ENCODE assay signal across 2 cellular contexts in the genomic region with DNA sequence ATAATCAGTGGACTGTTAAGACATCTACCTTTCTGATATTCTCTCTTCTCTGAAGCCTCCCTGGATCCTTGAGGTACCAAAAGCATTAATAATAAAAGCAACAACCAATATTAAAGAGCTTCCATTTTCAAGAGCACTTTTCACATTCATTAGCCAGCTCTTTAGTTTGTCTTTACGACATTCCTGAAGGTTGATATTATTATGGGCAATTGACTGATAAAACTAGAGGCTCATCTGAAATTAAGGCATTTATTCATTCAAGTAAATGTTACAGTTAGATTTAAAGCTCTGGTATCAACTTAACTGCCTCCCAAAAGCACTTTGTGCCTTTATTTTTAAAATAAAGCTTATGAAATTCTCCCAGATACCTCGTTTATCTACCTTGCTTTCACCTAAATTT.
TF ChIP-seq lines count a peak whose summit lies in the region.

No MANE protein-coding gene starts in this region.

TF ChIP-seq in SK-N-SH, 30 proteins besides CTCF, POLR2A, EP300 and RAD21 (continued from another document):
- TF ChIP-seq, protein P1, sequence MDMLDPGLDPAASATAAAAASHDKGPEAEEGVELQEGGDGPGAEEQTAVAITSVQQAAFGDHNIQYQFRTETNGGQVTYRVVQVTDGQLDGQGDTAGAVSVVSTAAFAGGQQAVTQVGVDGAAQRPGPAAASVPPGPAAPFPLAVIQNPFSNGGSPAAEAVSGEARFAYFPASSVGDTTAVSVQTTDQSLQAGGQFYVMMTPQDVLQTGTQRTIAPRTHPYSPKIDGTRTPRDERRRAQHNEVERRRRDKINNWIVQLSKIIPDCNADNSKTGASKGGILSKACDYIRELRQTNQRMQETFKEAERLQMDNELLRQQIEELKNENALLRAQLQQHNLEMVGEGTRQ (IDR thresholded peaks at IDR 0.05; ENCODE audit: borderline replicate concordance, low read depth, low read length) = no peak
- TF ChIP-seq FOXJ3 (CRISPR knock-in tag; IDR thresholded peaks at IDR 0.05) = no peak
- TF ChIP-seq TEAD4 (IDR thresholded peaks at IDR 0.05; ENCODE audit: borderline replicate concordance, insufficient read depth) = no peak
- TF ChIP-seq, protein P2, sequence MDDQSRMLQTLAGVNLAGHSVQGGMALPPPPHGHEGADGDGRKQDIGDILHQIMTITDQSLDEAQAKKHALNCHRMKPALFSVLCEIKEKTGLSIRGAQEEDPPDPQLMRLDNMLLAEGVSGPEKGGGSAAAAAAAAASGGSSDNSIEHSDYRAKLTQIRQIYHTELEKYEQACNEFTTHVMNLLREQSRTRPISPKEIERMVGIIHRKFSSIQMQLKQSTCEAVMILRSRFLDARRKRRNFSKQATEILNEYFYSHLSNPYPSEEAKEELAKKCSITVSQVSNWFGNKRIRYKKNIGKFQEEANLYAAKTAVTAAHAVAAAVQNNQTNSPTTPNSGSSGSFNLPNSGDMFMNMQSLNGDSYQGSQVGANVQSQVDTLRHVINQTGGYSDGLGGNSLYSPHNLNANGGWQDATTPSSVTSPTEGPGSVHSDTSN (IDR thresholded peaks at IDR 0.05) = no peak
- TF ChIP-seq, protein P3, sequence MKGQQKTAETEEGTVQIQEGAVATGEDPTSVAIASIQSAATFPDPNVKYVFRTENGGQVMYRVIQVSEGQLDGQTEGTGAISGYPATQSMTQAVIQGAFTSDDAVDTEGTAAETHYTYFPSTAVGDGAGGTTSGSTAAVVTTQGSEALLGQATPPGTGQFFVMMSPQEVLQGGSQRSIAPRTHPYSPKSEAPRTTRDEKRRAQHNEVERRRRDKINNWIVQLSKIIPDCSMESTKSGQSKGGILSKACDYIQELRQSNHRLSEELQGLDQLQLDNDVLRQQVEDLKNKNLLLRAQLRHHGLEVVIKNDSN (IDR thresholded peaks at IDR 0.05; ENCODE audit: borderline replicate concordance, low read depth) = no peak
- no peak for TF ChIP-seq NRF1 (IDR thresholded peaks at IDR 0.05; ENCODE audit: low read depth, low read length)
- no peak for TF ChIP-seq SIN3A (IDR thresholded peaks at IDR 0.05; ENCODE audit: borderline replicate concordance, low read depth, low read length)
- no peak for TF ChIP-seq POLR2AphosphoS5 (IDR thresholded peaks at IDR 0.05; ENCODE audit: low read depth, low read length)
- no peak for TF ChIP-seq ELF1 (IDR thresholded peaks at IDR 0.05)
- TF ChIP-seq CHD2 (IDR thresholded peaks at IDR 0.05; ENCODE audit: low read length, partially characterized antibody) = no peak
- no peak for TF ChIP-seq YY1 (IDR thresholded peaks at IDR 0.05; ENCODE audit: low read depth)
TF ChIP-seq in SK-N-SH: peak in this region for 0.

TF ChIP-seq in SK-N-SH treated with all-trans-retinoic acid at 6 μM for 48 hours, 23 proteins besides CTCF, POLR2A, EP300 and RAD21 (continued from another document):
- TF ChIP-seq, protein P4, sequence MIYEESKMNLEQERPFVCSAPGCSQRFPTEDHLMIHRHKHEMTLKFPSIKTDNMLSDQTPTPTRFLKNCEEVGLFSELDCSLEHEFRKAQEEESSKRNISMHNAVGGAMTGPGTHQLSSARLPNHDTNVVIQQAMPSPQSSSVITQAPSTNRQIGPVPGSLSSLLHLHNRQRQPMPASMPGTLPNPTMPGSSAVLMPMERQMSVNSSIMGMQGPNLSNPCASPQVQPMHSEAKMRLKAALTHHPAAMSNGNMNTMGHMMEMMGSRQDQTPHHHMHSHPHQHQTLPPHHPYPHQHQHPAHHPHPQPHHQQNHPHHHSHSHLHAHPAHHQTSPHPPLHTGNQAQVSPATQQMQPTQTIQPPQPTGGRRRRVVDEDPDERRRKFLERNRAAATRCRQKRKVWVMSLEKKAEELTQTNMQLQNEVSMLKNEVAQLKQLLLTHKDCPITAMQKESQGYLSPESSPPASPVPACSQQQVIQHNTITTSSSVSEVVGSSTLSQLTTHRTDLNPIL (CRISPR knock-in tag; IDR thresholded peaks at IDR 0.05; ENCODE audit: low read depth) = no peak
- no peak for TF ChIP-seq ZNF70 (CRISPR knock-in tag; IDR thresholded peaks at IDR 0.05)
- no peak for TF ChIP-seq CSDC2 (CRISPR knock-in tag; IDR thresholded peaks at IDR 0.05)
- TF ChIP-seq, protein P5, sequence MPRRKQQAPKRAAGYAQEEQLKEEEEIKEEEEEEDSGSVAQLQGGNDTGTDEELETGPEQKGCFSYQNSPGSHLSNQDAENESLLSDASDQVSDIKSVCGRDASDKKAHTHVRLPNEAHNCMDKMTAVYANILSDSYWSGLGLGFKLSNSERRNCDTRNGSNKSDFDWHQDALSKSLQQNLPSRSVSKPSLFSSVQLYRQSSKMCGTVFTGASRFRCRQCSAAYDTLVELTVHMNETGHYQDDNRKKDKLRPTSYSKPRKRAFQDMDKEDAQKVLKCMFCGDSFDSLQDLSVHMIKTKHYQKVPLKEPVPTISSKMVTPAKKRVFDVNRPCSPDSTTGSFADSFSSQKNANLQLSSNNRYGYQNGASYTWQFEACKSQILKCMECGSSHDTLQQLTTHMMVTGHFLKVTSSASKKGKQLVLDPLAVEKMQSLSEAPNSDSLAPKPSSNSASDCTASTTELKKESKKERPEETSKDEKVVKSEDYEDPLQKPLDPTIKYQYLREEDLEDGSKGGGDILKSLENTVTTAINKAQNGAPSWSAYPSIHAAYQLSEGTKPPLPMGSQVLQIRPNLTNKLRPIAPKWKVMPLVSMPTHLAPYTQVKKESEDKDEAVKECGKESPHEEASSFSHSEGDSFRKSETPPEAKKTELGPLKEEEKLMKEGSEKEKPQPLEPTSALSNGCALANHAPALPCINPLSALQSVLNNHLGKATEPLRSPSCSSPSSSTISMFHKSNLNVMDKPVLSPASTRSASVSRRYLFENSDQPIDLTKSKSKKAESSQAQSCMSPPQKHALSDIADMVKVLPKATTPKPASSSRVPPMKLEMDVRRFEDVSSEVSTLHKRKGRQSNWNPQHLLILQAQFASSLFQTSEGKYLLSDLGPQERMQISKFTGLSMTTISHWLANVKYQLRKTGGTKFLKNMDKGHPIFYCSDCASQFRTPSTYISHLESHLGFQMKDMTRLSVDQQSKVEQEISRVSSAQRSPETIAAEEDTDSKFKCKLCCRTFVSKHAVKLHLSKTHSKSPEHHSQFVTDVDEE (CRISPR knock-in tag; IDR thresholded peaks at IDR 0.05) = no peak
- TF ChIP-seq BACH2 (CRISPR knock-in tag; IDR thresholded peaks at IDR 0.05; ENCODE audit: borderline replicate concordance) = no peak
- TF ChIP-seq ZC3H10 (CRISPR knock-in tag; IDR thresholded peaks at IDR 0.05) = no peak
- TF ChIP-seq ZFP3 (CRISPR knock-in tag; IDR thresholded peaks at IDR 0.05) = no peak
- TF ChIP-seq, protein P6, sequence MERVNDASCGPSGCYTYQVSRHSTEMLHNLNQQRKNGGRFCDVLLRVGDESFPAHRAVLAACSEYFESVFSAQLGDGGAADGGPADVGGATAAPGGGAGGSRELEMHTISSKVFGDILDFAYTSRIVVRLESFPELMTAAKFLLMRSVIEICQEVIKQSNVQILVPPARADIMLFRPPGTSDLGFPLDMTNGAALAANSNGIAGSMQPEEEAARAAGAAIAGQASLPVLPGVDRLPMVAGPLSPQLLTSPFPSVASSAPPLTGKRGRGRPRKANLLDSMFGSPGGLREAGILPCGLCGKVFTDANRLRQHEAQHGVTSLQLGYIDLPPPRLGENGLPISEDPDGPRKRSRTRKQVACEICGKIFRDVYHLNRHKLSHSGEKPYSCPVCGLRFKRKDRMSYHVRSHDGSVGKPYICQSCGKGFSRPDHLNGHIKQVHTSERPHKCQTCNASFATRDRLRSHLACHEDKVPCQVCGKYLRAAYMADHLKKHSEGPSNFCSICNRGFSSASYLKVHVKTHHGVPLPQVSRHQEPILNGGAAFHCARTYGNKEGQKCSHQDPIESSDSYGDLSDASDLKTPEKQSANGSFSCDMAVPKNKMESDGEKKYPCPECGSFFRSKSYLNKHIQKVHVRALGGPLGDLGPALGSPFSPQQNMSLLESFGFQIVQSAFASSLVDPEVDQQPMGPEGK (CRISPR knock-in tag; IDR thresholded peaks at IDR 0.05; ENCODE audit: borderline replicate concordance) = no peak
- TF ChIP-seq SNAI2 (CRISPR knock-in tag; IDR thresholded peaks at IDR 0.05) = no peak
- TF ChIP-seq OSR1 (CRISPR knock-in tag; IDR thresholded peaks at IDR 0.05) = no peak
- no peak for TF ChIP-seq ZFP30 (CRISPR knock-in tag; IDR thresholded peaks at IDR 0.05)
- no peak for TF ChIP-seq ESRRG (CRISPR knock-in tag; IDR thresholded peaks at IDR 0.05)
TF ChIP-seq in SK-N-SH treated with all-trans-retinoic acid at 6 μM for 48 hours: peak in this region for 0.
